Comparison of ENCODE assay signal across 34 cellular contexts in the genomic region with DNA sequence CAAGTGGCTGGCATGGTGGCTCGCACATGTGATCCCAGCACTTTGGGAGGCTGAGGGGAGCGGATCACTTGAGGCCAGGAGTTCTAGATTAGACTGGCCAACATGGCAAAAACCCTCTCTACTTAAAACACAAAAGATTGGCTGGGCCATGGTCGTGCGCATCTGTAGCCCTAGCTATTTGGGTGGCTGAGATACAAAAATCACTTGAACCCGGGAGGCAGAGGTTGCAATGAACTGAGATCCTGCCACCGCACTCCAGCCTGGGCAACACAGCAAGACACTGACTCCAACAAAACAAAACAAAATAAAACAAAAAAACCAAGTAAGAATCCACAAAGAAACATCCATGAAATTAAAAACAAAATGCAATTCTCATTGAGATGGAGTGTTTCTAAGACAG.
"Had no signal": no experiment of that assay in that cellular context is flagged by ENCODE, and none has a peak within 500 bp of the region (broad histone marks: within the 10 kb centered on the region; RNA-seq: fewer than 3 reads in every experiment).

No MANE protein-coding gene starts in this region.

- H3K9me3 ChIP-seq: ascending aorta, breast epithelium, gastroesophageal sphincter, heart right ventricle had no signal

- H3K27ac Mint-ChIP-seq: activated CD4-positive, alpha-beta memory T cell treated with anti-CD3 and anti-CD28 coated beads for 36 hours; activated CD4-positive, alpha-beta T cell treated with anti-CD3 and anti-CD28 coated beads for 36 hours; activated CD4-positive, alpha-beta T cell treated with anti-CD3 and anti-CD28 coated beads, Interleukin-2, amount 10 ng/mL, durations not matched to agents 24 days and 14 days; activated CD8-positive, alpha-beta memory T cell treated with anti-CD3 and anti-CD28 coated beads, Interleukin-2, amount 10 ng/mL, durations not matched to agents 7 days and 5 days; activated CD8-positive, alpha-beta T cell treated with anti-CD3 and anti-CD28 coated beads, Interleukin-2, amount 10 ng/mL, durations not matched to agents 7 days and 5 days; activated naive CD4-positive, alpha-beta T cell treated with anti-CD3 and anti-CD28 coated beads for 36 hours; activated naive CD4-positive, alpha-beta T cell treated with anti-CD3 and anti-CD28 coated beads, Interleukin-2, amount 50 U/mL, for 72 hours; activated naive CD8-positive, alpha-beta T cell treated with anti-CD3 and anti-CD28 coated beads, Interleukin-2, amount 10 ng/mL, durations not matched to agents 7 days and 5 days; activated T-helper 1 cell treated with anti-CD3 and anti-CD28 coated beads, Interleukin-12 subunit alpha, Interleukin-12 subunit beta, Interleukin-2, Interleukin-4 antibody, amounts not matched to agents 30 ng/mL and 10 ng/mL and 1 ng/mL, durations not matched to agents 14 hours and 24 hours and 36 hours; activated T-helper 2 cell treated with anti-CD3 and anti-CD28 coated beads, Interferon-gamma antibody, Interleukin-2, Interleukin-4, amounts not matched to agents 10 μg/mL and 5 μg/mL and 100 μg/mL, durations not matched to agents 14 hours and 24 hours and 36 hours; T-helper 17 cell; T-helper 2 cell treated with Interferon-gamma antibody and Interleukin-4, amounts not matched to agents 5 μg/mL and 100 μg/mL, for 36 hours had no signal

- H3K4me2 ChIP-seq: hepatocyte had no signal

- H3K9me3 Mint-ChIP-seq: activated CD4-positive, alpha-beta memory T cell treated with anti-CD3 and anti-CD28 coated beads for 36 hours; activated CD4-positive, alpha-beta T cell treated with anti-CD3 and anti-CD28 coated beads, Interleukin-2, amount 10 ng/mL, durations not matched to agents 24 days and 14 days; activated naive CD4-positive, alpha-beta T cell treated with anti-CD3 and anti-CD28 coated beads, Interleukin-2, amount 50 U/mL, for 72 hours; activated naive CD8-positive, alpha-beta T cell treated with anti-CD3 and anti-CD28 coated beads, Interleukin-2, amount 10 ng/mL, durations not matched to agents 7 days and 5 days; activated T-helper 1 cell treated with anti-CD3 and anti-CD28 coated beads, Interleukin-12 subunit alpha, Interleukin-12 subunit beta, Interleukin-2, Interleukin-4 antibody, amounts not matched to agents 30 ng/mL and 10 ng/mL and 1 ng/mL, durations not matched to agents 14 hours and 24 hours and 36 hours; activated T-helper 2 cell treated with anti-CD3 and anti-CD28 coated beads, Interferon-gamma antibody, Interleukin-2, Interleukin-4, amounts not matched to agents 10 μg/mL and 5 μg/mL and 100 μg/mL, durations not matched to agents 14 hours and 24 hours and 36 hours; central memory CD8-positive, alpha-beta T cell; T-helper 2 cell treated with Interferon-gamma antibody and Interleukin-4, amounts not matched to agents 5 μg/mL and 100 μg/mL, for 36 hours had no signal

- H3K79me2 ChIP-seq: hepatocyte had no signal

- H3K27me3 Mint-ChIP-seq: activated CD4-positive, alpha-beta memory T cell treated with anti-CD3 and anti-CD28 coated beads for 36 hours; activated CD4-positive, alpha-beta T cell treated with anti-CD3 and anti-CD28 coated beads for 36 hours; activated CD4-positive, alpha-beta T cell treated with anti-CD3 and anti-CD28 coated beads, Interleukin-2, amount 10 ng/mL, durations not matched to agents 24 days and 14 days; activated CD8-positive, alpha-beta memory T cell treated with anti-CD3 and anti-CD28 coated beads, Interleukin-2, amount 10 ng/mL, durations not matched to agents 7 days and 5 days; activated naive CD8-positive, alpha-beta T cell treated with anti-CD3 and anti-CD28 coated beads, Interleukin-2, amount 10 ng/mL, durations not matched to agents 7 days and 5 days; central memory CD8-positive, alpha-beta T cell; T-helper 17 cell had no signal

- DNase-seq: activated CD4-positive, alpha-beta memory T cell treated with anti-CD3 and anti-CD28 coated beads for 36 hours; activated CD4-positive, alpha-beta T cell treated with anti-CD3 and anti-CD28 coated beads for 36 hours; activated CD4-positive, alpha-beta T cell treated with anti-CD3 and anti-CD28 coated beads, Interleukin-2, amount 10 ng/mL, durations not matched to agents 24 days and 14 days; activated CD4-positive, CD25-positive, alpha-beta regulatory T cell; activated CD4-positive, CD25-positive, alpha-beta regulatory T cell treated with anti-CD3 and anti-CD28 coated beads, Interleukin-2, amount 50 U/mL, for 72 hours; activated CD8-positive, alpha-beta memory T cell treated with anti-CD3 and anti-CD28 coated beads, Interleukin-2, amount 10 ng/mL, durations not matched to agents 7 days and 5 days; activated CD8-positive, alpha-beta memory T cell treated with anti-CD3 and anti-CD28 coated beads, Interleukin-2, amount 50 U/mL, for 4 hours; activated CD8-positive, alpha-beta T cell treated with anti-CD3 and anti-CD28 coated beads, Interleukin-2, amount 10 ng/mL, durations not matched to agents 7 days and 5 days; activated effector memory CD4-positive, alpha-beta T cell treated with anti-CD3 and anti-CD28 coated beads, Interleukin-2, amount 50 U/mL, for 16 hours; activated naive CD4-positive, alpha-beta T cell treated with anti-CD3 and anti-CD28 coated beads for 36 hours; activated naive CD8-positive, alpha-beta T cell treated with anti-CD3 and anti-CD28 coated beads, Interleukin-2, amount 10 ng/mL, durations not matched to agents 7 days and 5 days; activated T-cell treated with anti-CD3 and anti-CD28 coated beads, Interleukin-2, amount 50 U/mL, for 1 hour; activated T-cell treated with anti-CD3 and anti-CD28 coated beads, Interleukin-2, amount 50 U/mL, for 48 hours; effector CD8-positive, alpha-beta T cell; esophagus squamous epithelium; heart right ventricle; T-helper 17 cell; T1000; WERI-Rb-1 had no signal

- H3K36me3 ChIP-seq: ascending aorta, breast epithelium, cardiac muscle cell, esophagus squamous epithelium, gastroesophageal sphincter, heart right ventricle, WERI-Rb-1 had no signal

- H3K4me1 Mint-ChIP-seq: activated CD4-positive, alpha-beta T cell treated with anti-CD3 and anti-CD28 coated beads for 36 hours; activated CD4-positive, alpha-beta T cell treated with anti-CD3 and anti-CD28 coated beads, Interleukin-2, amount 10 ng/mL, durations not matched to agents 24 days and 14 days; activated CD8-positive, alpha-beta memory T cell treated with anti-CD3 and anti-CD28 coated beads, Interleukin-2, amount 10 ng/mL, durations not matched to agents 7 days and 5 days; activated naive CD8-positive, alpha-beta T cell treated with anti-CD3 and anti-CD28 coated beads, Interleukin-2, amount 10 ng/mL, durations not matched to agents 7 days and 5 days; central memory CD8-positive, alpha-beta T cell; T-helper 17 cell had no signal

- H3K27me3 ChIP-seq: ascending aorta, breast epithelium, cardiac muscle cell, esophagus squamous epithelium, gastroesophageal sphincter, hepatocyte had no signal

- H2AFZ ChIP-seq: hepatocyte had no signal

- H3K4me3 ChIP-seq: ascending aorta, breast epithelium, cardiac muscle cell, esophagus squamous epithelium, gastroesophageal sphincter, heart right ventricle, hepatocyte had no signal

- FAIRE-seq: colon, endometrium, endothelial cell of umbilical vein had no signal

- H3K36me3 Mint-ChIP-seq: activated CD4-positive, alpha-beta memory T cell treated with anti-CD3 and anti-CD28 coated beads for 36 hours; activated CD8-positive, alpha-beta memory T cell treated with anti-CD3 and anti-CD28 coated beads, Interleukin-2, amount 10 ng/mL, durations not matched to agents 7 days and 5 days; activated naive CD4-positive, alpha-beta T cell treated with anti-CD3 and anti-CD28 coated beads, Interleukin-2, amount 50 U/mL, for 72 hours; activated naive CD8-positive, alpha-beta T cell treated with anti-CD3 and anti-CD28 coated beads, Interleukin-2, amount 10 ng/mL, durations not matched to agents 7 days and 5 days; brain had no signal

- ATAC-seq: activated CD4-positive, alpha-beta T cell treated with anti-CD3 and anti-CD28 coated beads for 36 hours; activated CD8-positive, alpha-beta memory T cell treated with anti-CD3 and anti-CD28 coated beads, Interleukin-2, amount 10 ng/mL, durations not matched to agents 7 days and 5 days; activated CD8-positive, alpha-beta T cell treated with anti-CD3 and anti-CD28 coated beads, Interleukin-2, amount 10 ng/mL, durations not matched to agents 7 days and 5 days; activated naive CD4-positive, alpha-beta T cell treated with anti-CD3 and anti-CD28 coated beads, Interleukin-2, amount 50 U/mL, for 72 hours; gastroesophageal sphincter; heart right ventricle; T-helper 17 cell had no signal

- H3K27ac ChIP-seq: ascending aorta, breast epithelium, cardiac muscle cell, epithelial cell of prostate, esophagus squamous epithelium, gastroesophageal sphincter, heart right ventricle, hepatocyte, WERI-Rb-1 had no signal

- H3K4me3 Mint-ChIP-seq: activated CD4-positive, alpha-beta memory T cell treated with anti-CD3 and anti-CD28 coated beads for 36 hours; activated CD4-positive, alpha-beta T cell treated with anti-CD3 and anti-CD28 coated beads for 36 hours; activated CD4-positive, alpha-beta T cell treated with anti-CD3 and anti-CD28 coated beads, Interleukin-2, amount 10 ng/mL, durations not matched to agents 24 days and 14 days; activated CD8-positive, alpha-beta memory T cell treated with anti-CD3 and anti-CD28 coated beads, Interleukin-2, amount 10 ng/mL, durations not matched to agents 7 days and 5 days; activated CD8-positive, alpha-beta T cell treated with anti-CD3 and anti-CD28 coated beads, Interleukin-2, amount 10 ng/mL, durations not matched to agents 7 days and 5 days; activated naive CD4-positive, alpha-beta T cell treated with anti-CD3 and anti-CD28 coated beads for 36 hours; activated naive CD8-positive, alpha-beta T cell treated with anti-CD3 and anti-CD28 coated beads, Interleukin-2, amount 10 ng/mL, durations not matched to agents 7 days and 5 days; activated T-helper 1 cell treated with anti-CD3 and anti-CD28 coated beads, Interleukin-12 subunit alpha, Interleukin-12 subunit beta, Interleukin-2, Interleukin-4 antibody, amounts not matched to agents 30 ng/mL and 10 ng/mL and 1 ng/mL, durations not matched to agents 14 hours and 24 hours and 36 hours; brain; central memory CD8-positive, alpha-beta T cell; T-helper 17 cell; T-helper 2 cell treated with Interferon-gamma antibody and Interleukin-4, amounts not matched to agents 5 μg/mL and 100 μg/mL, for 36 hours had no signal

- H3K4me1 ChIP-seq: ascending aorta, breast epithelium, esophagus squamous epithelium, gastroesophageal sphincter, heart right ventricle had no signal
